Comparison of ENCODE assay signal across 13 cellular contexts in the genomic region with DNA sequence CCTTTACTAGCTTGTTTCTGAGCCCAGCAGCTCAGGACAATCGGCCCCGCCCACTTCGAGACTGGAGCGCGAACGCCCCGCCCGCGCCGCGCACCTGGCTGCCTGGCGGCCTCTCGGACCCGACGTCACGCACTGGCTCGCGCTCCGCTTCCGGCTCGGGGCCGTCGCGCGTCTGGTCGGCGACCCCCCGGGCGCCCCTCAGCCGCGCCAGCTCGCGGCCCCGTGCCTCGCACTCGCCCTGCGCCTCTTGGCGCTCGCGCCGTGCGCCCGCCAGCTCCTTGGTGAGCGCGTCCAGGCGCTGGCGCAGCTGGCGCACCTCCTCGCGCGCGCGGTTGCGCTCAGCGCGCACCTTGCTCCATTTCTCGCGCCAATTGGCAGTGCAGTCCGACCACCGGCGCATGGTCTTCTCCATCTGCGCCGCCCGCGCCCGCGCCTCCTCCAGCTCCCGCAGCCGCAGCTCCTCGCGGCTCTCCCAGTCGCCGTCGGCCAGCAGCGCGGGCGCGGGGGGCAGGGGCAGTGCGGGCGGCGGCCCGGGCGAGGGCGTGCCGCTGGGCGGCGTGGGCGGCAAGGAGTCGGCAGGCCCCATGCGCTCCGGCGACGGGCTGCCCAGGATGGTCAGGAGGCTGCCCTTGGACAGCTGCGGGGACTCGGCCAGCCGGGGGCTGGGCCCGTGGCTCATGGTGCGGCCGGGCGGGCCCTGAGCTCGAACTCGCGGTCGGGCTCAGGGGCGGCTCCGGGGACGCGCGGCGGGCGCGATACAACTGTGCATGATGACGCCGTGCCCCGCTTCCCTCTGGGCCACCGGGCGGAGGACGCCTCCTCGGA. TPM values are rescaled to one million over a fixed set of nuclear protein-coding genes. Genes with fewer than 3 reads are reported as not detected.
A peak's percentile ranks its signal among the peaks of the same experiment; 100 is the strongest.
DNase-seq lines count a peak whose midpoint lies in the region; ATAC-seq, FAIRE-seq and TF ChIP-seq lines count a peak whose summit lies in the region.
"Had no signal": no experiment of that assay in that cellular context is flagged by ENCODE, and none has a peak within 500 bp of the region (broad histone marks: within the 10 kb centered on the region; RNA-seq: fewer than 3 reads in every experiment).

No MANE protein-coding gene starts in this region.

- no TSS peak for BruUV-seq in PC-3 (replicated peaks; lab: Mats Ljungman, UMichigan)

- no peak overlapping the region for H3K56ac ChIP-seq in H1 (replicated peaks; ENCODE audit: insufficient read length, low read depth, low read length)

- CTCF ChIA-PET in H1 (lab: Charles Lee; ENCODE audit: partially characterized antibody) = interaction anchor here (0.5 to 13.9 kb wide), 12 partner anchors 8 to 266 kb away, joined by 3 to 210 read pairs (median 4); partner anchors contain the start of gene ADGRG5
- CTCF ChIA-PET in PC-3 (lab: Charles Lee) = no interaction called here

- peak overlapping the region; percentile 81; the same call in 1 of the 2 replicates for H2BK15ac ChIP-seq in H1 (ENCODE audit: low read length)

- peaks cover 13% of the 10 kb centered on the region for H3K4me1 ChIP-seq in BE2C
- peaks cover 68% of the 10 kb centered on the region for H3K4me1 ChIP-seq in HUES6 (ENCODE audit: control insufficient read depth, insufficient read depth, low read length)
- H3K4me1 ChIP-seq in H1 (replicated peaks in 1 of 4; ENCODE audit: control insufficient read depth in 3 of 4, insufficient read depth in 4 of 4, low read length in 3 of 4) = peaks cover 4 to 37% (median 26%) of the 10 kb centered on the region in 4 experiments
- peaks cover 12% of the 10 kb centered on the region for H3K4me1 ChIP-seq in PC-3 (ENCODE audit: insufficient read depth, low read length)

- H3K36me3 Mint-ChIP-seq in natural killer cell = no peaks in the 10 kb centered on the region

- FAIRE-seq in H1 (lab: Jason Lieb, UNC) = peak; percentile 55
- FAIRE-seq: bronchial epithelial cell had no signal

- no peak overlapping the region for H3K4ac ChIP-seq in H1 (replicated peaks; ENCODE audit: insufficient read length, low read depth, low read length)

- H3K18ac ChIP-seq in H1 (ENCODE audit: extremely low read depth, low read length) = peak overlapping the region; percentile 71

- no peak overlapping the region for H2BK120ac ChIP-seq in H1 (replicated peaks; ENCODE audit: low read depth, low read length)

- H3K79me1 ChIP-seq in H1 (ENCODE audit: low read depth, low read length) = peaks cover 10% of the 10 kb centered on the region

- peak overlapping the region; percentile 99 for H3K27ac Mint-ChIP-seq in natural killer cell

- H3K4me2 ChIP-seq in H1 (ENCODE audit: insufficient read depth in 1 of 2, low read depth in 2 of 2, low read length in 2 of 2) (peak overlapping the region; percentile 70 to 83), PC-3 (ENCODE audit: low read length) (no peak overlapping the region)

- peak overlapping the region; percentile 15; the same call in 1 of the 2 replicates for H2AK5ac ChIP-seq in H1 (ENCODE audit: low read depth, low read length)

- no peak overlapping the region for H2BK20ac ChIP-seq in H1 (ENCODE audit: low read length)

- POLR2A ChIA-PET in H1 (lab: Charles Lee; ENCODE audit: partially characterized antibody) (interaction anchor here (0.7 to 9.1 kb wide), 18 partner anchors 9 to 298 kb away, joined by 3 to 67 read pairs (median 4); partner anchors contain the start of genes CCDC102A, CIAPIN1, COQ9 and CX3CL1), PC-3 (lab: Charles Lee; ENCODE audit: unreplicated experiment) (no interaction called here)

- peak overlapping the region; percentile 71 for H4K91ac ChIP-seq in H1 (replicated peaks; ENCODE audit: insufficient read length, low read length)

- no peak for TF ChIP-seq RAD21 in H1 (IDR thresholded peaks at IDR 0.05 in 1 of 2, conservative IDR thresholded peaks at IDR 0.05 in 1 of 2; ENCODE audit: low read depth in 2 of 2, low read length in 2 of 2)

- peak; percentile 81 to 84 for TF ChIP-seq POLR2A in H1 (IDR thresholded peaks at IDR 0.05; ENCODE audit: control extremely low read depth in 1 of 2, low read depth in 2 of 2, low read length in 2 of 2)

- no peak overlapping the region for H3K14ac ChIP-seq in H1 (ENCODE audit: insufficient read length)

- ATAC-seq in natural killer cell (no peak), PC-3 (no peak)

- H4K8ac ChIP-seq in H1 (ENCODE audit: extremely low read depth, insufficient read depth, low read length) = peak overlapping the region; percentile 77

- DNase-seq in BE2C (peak; percentile 45), H1 (ENCODE audit: low read depth in 1 of 2, low spot score in 2 of 2) (peak in 1 of 2 experiments; percentile 94), natural killer cell (no peak), PC-3 (no peak), NCI-H524 (lab: John Stamatoyannopoulos, UW) (no peak), MG63 (no peak), NCI-H1694 treated with DMSO at 0.1 percent for 48 hours (lab: John Stamatoyannopoulos, UW) (no peak)
- DNase-seq: activated T-cell treated with anti-CD3 and anti-CD28 coated beads, Interleukin-2, amount 50 U/mL, for 48 hours; NCI-H1694; stimulated activated CD8-positive, alpha-beta memory T cell treated with anti-CD3 and anti-CD28 coated beads, Interleukin-4, amount 100 ng/mL, for 48 hours had no signal

- H3K9me2 ChIP-seq in PC-3 (replicated peaks; ENCODE audit: low read length) = no peaks in the 10 kb centered on the region

- H3K36me3 ChIP-seq in BE2C = no peaks in the 10 kb centered on the region
- H3K36me3 ChIP-seq in HUES6 (ENCODE audit: control insufficient read depth, insufficient read depth, low read length) = no peaks in the 10 kb centered on the region
- H3K36me3 ChIP-seq in H1 (ENCODE audit: control insufficient read depth in 2 of 4, insufficient read depth in 4 of 4, low read length in 3 of 4) = no peaks in the 10 kb centered on the region; a peak in 1 of 8 replicates
- H3K36me3 ChIP-seq in PC-3 (ENCODE audit: low read depth, low read length) = no peaks in the 10 kb centered on the region
- no peaks in the 10 kb centered on the region for H3K36me3 ChIP-seq in MG63

- H2BK12ac ChIP-seq in H1 (ENCODE audit: low read depth, low read length) = no peak overlapping the region; the same call in 1 of the 2 replicates

- no peaks in the 10 kb centered on the region for H3K9me3 Mint-ChIP-seq in natural killer cell

- peaks cover 6 to 20% of the 10 kb centered on the region in 2 experiments for H4K20me1 ChIP-seq in H1 (replicated peaks in 1 of 2; ENCODE audit: control insufficient read depth in 1 of 2, insufficient read depth in 2 of 2, low read length in 2 of 2)
- no peaks in the 10 kb centered on the region for H4K20me1 ChIP-seq in PC-3 (ENCODE audit: low read length)

- H3K27me3 ChIP-seq in BE2C (no peaks in the 10 kb centered on the region), HUES6 (ENCODE audit: control insufficient read depth, insufficient read depth, low read length) (peaks cover 16% of the 10 kb centered on the region), H1 (replicated peaks in 1 of 4; ENCODE audit: control insufficient read depth in 3 of 4, extremely low read depth in 1 of 4, insufficient read depth in 3 of 4, low read length in 3 of 4) (peaks cover 0 to 13% (median 4%) of the 10 kb centered on the region in 4 experiments; a peak in 4 of 7 replicates), PC-3 (ENCODE audit: low read length) (no peaks in the 10 kb centered on the region), MG63 (no peaks in the 10 kb centered on the region)

- H3K27me3 Mint-ChIP-seq in natural killer cell (ENCODE audit: low read depth in 2 of 2) = no peaks in the 10 kb centered on the region

- H3K4me3 Mint-ChIP-seq in natural killer cell = peak overlapping the region; percentile 45

- H3K23ac ChIP-seq in H1 (ENCODE audit: insufficient read length) = no peak overlapping the region

- H2AFZ ChIP-seq in H1 (ENCODE audit: low read length) = peak overlapping the region; percentile 48; the same call in 1 of the 2 replicates
- no peak overlapping the region for H2AFZ ChIP-seq in PC-3 (ENCODE audit: low read length)

- peaks cover 0 to 18% of the 10 kb centered on the region in 2 experiments; a peak in 1 of 4 replicates for H3K79me2 ChIP-seq in H1 (ENCODE audit: control insufficient read depth in 1 of 2, insufficient read depth in 2 of 2, low read length in 2 of 2)
- H3K79me2 ChIP-seq in PC-3 (ENCODE audit: low read length) = no peaks in the 10 kb centered on the region

- H4K5ac ChIP-seq in H1 (ENCODE audit: insufficient read length, low read depth, low read length) = no peak overlapping the region

- peak overlapping the region; percentile 72 for H3K9ac ChIP-seq in HUES6 (ENCODE audit: low read length)
- peak overlapping the region; percentile 61 to 83 (median 68) for H3K9ac ChIP-seq in H1 (replicated peaks in 1 of 4; ENCODE audit: extremely low read depth in 1 of 4, low read depth in 3 of 4, low read length in 3 of 4)
- H3K9ac ChIP-seq in PC-3 (ENCODE audit: low read length) = no peak overlapping the region

- H3K23me2 ChIP-seq in H1 (ENCODE audit: low read depth, low read length) = peaks cover 5% of the 10 kb centered on the region; the same call in 1 of the 2 replicates

- H3K9me3 ChIP-seq in BE2C (no peaks in the 10 kb centered on the region), HUES6 (ENCODE audit: control insufficient read depth, insufficient read depth, low read depth, low read length) (no peaks in the 10 kb centered on the region), H1 (ENCODE audit: insufficient read depth in 2 of 2, low read depth in 1 of 2, low read length in 1 of 2) (no peaks in the 10 kb centered on the region), PC-3 (ENCODE audit: low read length) (no peaks in the 10 kb centered on the region), MG63 (no peaks in the 10 kb centered on the region)

- peaks cover 46 to 47% of the 10 kb centered on the region in 2 donors for H3K4me1 Mint-ChIP-seq in natural killer cell

- no peak for TF ChIP-seq EP300 in H1 (IDR thresholded peaks at IDR 0.05; ENCODE audit: borderline replicate concordance in 1 of 2, low read depth in 2 of 2, low read length in 2 of 2)

- no peaks in the 10 kb centered on the region for H3F3A ChIP-seq in PC-3 (ENCODE audit: low read length, unreplicated experiment)

- intact Hi-C loops in natural killer cell (cut with micrococcal nuclease) = no loop called here
- intact Hi-C loops in PC-3 (cut with micrococcal nuclease) = no loop called here

- H3K4me3 ChIP-seq in BE2C (ENCODE audit: low read depth, low read length) (0 out of 2 replicates have a peak overlapping the region, but pooled peaks have one; percentile 12), HUES6 (ENCODE audit: low read depth, low read length) (peak overlapping the region; percentile 80), H1 (ENCODE audit: extremely low read depth in 1 of 4, insufficient read depth in 2 of 4, low read depth in 3 of 4, low read length in 4 of 4) (peak overlapping the region; percentile 38 to 73 (median 52)), PC-3 (ENCODE audit: low read length) (no peak overlapping the region), MG63 (no peak overlapping the region)

- no peak overlapping the region for H2BK5ac ChIP-seq in H1 (ENCODE audit: low read depth, low read length)

- TF ChIP-seq CTCF in BE2C (IDR thresholded peaks at IDR 0.05; ENCODE audit: low read depth, low read length) (no peak), H1 (IDR thresholded peaks at IDR 0.05; ENCODE audit: control extremely low read depth in 1 of 3, insufficient read depth in 1 of 3, low read depth in 1 of 3, low read length in 3 of 3) (peak in 1 of 3 experiments; percentile 0; a peak in 1 of 4 replicates), natural killer cell (IDR thresholded peaks at IDR 0.05) (no peak), PC-3 (conservative IDR thresholded peaks at IDR 0.05; ENCODE audit: low read depth, low read length) (no peak)

- H3K27ac ChIP-seq in HUES6 (ENCODE audit: low read depth, low read length) = no peak overlapping the region
- peak overlapping the region; percentile 51; the same call in 1 of the 2 replicates for H3K27ac ChIP-seq in H1 (ENCODE audit: low read depth, low read length)
- no peak overlapping the region for H3K27ac ChIP-seq in PC-3 (ENCODE audit: low read length)
- H3K27ac ChIP-seq: C4-2B had no signal

- WGBS in H1 (ENCODE audit: extremely low coverage in 1 of 2, insufficient coverage in 1 of 2, insufficient read length in 1 of 2, insufficient replicate concordance in 2 of 2, low coverage in 1 of 2, low lambda C conversion rate in 2 of 2, missing lambda C conversion rate in 1 of 2), 2 experiments = 2% methylated on average over 90 of the region's 119 CpGs; no CpG with 5 or more reads in 1 of the 2 experiments

RNA-seq across cellular contexts. Expression of gene CCDC102A, which starts 7.7 kb away (rescaled TPM):
- 12.8 TPM for polyA plus RNA-seq in BE2C (2012; ENCODE audit: insufficient read depth, insufficient read length, low read depth)
- 3.5 and 4.0 TPM in 2 replicates for total RNA-seq in H1 (2021; fragmentation: NEBNext Ultra II Directional; extraction: Animal tissue kit (Norgen Biotek cat#: 25700))
- polyA plus RNA-seq in H1 (2011; rRNA removed) = 7.5 and 10.5 TPM in 2 replicates
- polyA plus RNA-seq in H1 (2011; cell fraction: cytosol; rRNA removed) = 7.6 TPM
- 9.3 TPM for polyA plus RNA-seq in H1 (2011; cell fraction: nucleus; rRNA removed)
- polyA plus RNA-seq in H1 (2012, experiment 1 of 2) = 2.3 to 5.0 TPM (median 4.0 TPM) in 4 replicates
- polyA plus RNA-seq in H1 (2012, experiment 2 of 2) = 4.5 TPM
- 1.3 TPM for polyA plus RNA-seq in H1 (2013, experiment 1 of 2)
- 1.3 TPM for polyA plus RNA-seq in H1 (2013, experiment 2 of 2)
- 1.7 and 1.9 TPM in 2 replicates for polyA minus RNA-seq in H1 (2011; rRNA and poly(A)+ RNA removed)
- 2.7 TPM for polyA minus RNA-seq in H1 (2011; cell fraction: cytosol; rRNA and poly(A)+ RNA removed)
- 2.6 TPM for polyA minus RNA-seq in H1 (2011; cell fraction: nucleus; rRNA and poly(A)+ RNA removed)
- 10 to 100 TPM; 15.5 to 24.4 (median 17.1) TPM for total RNA-seq in natural killer cell
- 12.7 and 13.9 TPM in 2 replicates for total RNA-seq in PC-3 (2014; rRNA removed)
- 33.1 and 34.6 TPM in 2 replicates for total RNA-seq in MG63 (2014; rRNA removed; shearing (Covaris generic); ENCODE audit: low replicate concordance)

RNA-seq across cellular contexts. Expression of gene ADGRG5, which starts 13.7 kb away (rescaled TPM):
- polyA plus RNA-seq in BE2C (2012; ENCODE audit: insufficient read depth, insufficient read length, low read depth) = 0.09 TPM
- 8.6 and 10.5 TPM in 2 replicates for total RNA-seq in H1 (2021; fragmentation: NEBNext Ultra II Directional; extraction: Animal tissue kit (Norgen Biotek cat#: 25700))
- 14.8 and 16.5 TPM in 2 replicates for polyA plus RNA-seq in H1 (2011; rRNA removed)
- 6.7 TPM for polyA plus RNA-seq in H1 (2011; cell fraction: cytosol; rRNA removed)
- 17.8 TPM for polyA plus RNA-seq in H1 (2011; cell fraction: nucleus; rRNA removed)
- 7.0 to 10.8 TPM (median 8.9 TPM) in 4 replicates for polyA plus RNA-seq in H1 (2012, experiment 1 of 2)
- 10.2 TPM for polyA plus RNA-seq in H1 (2012, experiment 2 of 2)
- polyA plus RNA-seq in H1 (2013, experiment 1 of 2) = 5.0 TPM
- polyA plus RNA-seq in H1 (2013, experiment 2 of 2) = 5.4 TPM
- polyA minus RNA-seq in H1 (2011; rRNA and poly(A)+ RNA removed) = 9.6 and 11.4 TPM in 2 replicates
- polyA minus RNA-seq in H1 (2011; cell fraction: cytosol; rRNA and poly(A)+ RNA removed) = 5.7 TPM
- polyA minus RNA-seq in H1 (2011; cell fraction: nucleus; rRNA and poly(A)+ RNA removed) = 5.4 TPM
- total RNA-seq in natural killer cell = 100 to 1,000 TPM in 1 of 3 donors, 10 to 100 TPM in 2; 83.2 to 118 (median 94.5) TPM
- not detected in 2 replicates for total RNA-seq in PC-3 (2014; rRNA removed)
- total RNA-seq in MG63 (2014; rRNA removed; shearing (Covaris generic); ENCODE audit: low replicate concordance) = not detected in 2 replicates
- total RNA-seq: bronchial epithelial cell had no signal

RNA-seq across cellular contexts. Expression of gene DOK4, which starts 42.4 kb away (rescaled TPM):
- polyA plus RNA-seq in BE2C (2012; ENCODE audit: insufficient read depth, insufficient read length, low read depth) = 342 TPM
- total RNA-seq in H1 (2021; fragmentation: NEBNext Ultra II Directional; extraction: Animal tissue kit (Norgen Biotek cat#: 25700)) = 28.9 and 29.9 TPM in 2 replicates
- 24.0 and 29.5 TPM in 2 replicates for polyA plus RNA-seq in H1 (2011; rRNA removed)
- polyA plus RNA-seq in H1 (2011; cell fraction: cytosol; rRNA removed) = 30.4 TPM
- polyA plus RNA-seq in H1 (2011; cell fraction: nucleus; rRNA removed) = 46.7 TPM
- polyA plus RNA-seq in H1 (2012, experiment 1 of 2) = 20.5 to 27.4 TPM (median 25.8 TPM) in 4 replicates
- 20.5 TPM for polyA plus RNA-seq in H1 (2012, experiment 2 of 2)
- polyA plus RNA-seq in H1 (2013, experiment 1 of 2) = 13.6 TPM
- 13.6 TPM for polyA plus RNA-seq in H1 (2013, experiment 2 of 2)
- polyA minus RNA-seq in H1 (2011; rRNA and poly(A)+ RNA removed) = 24.3 and 27.0 TPM in 2 replicates
- 14.3 TPM for polyA minus RNA-seq in H1 (2011; cell fraction: cytosol; rRNA and poly(A)+ RNA removed)
- 11.3 TPM for polyA minus RNA-seq in H1 (2011; cell fraction: nucleus; rRNA and poly(A)+ RNA removed)
- total RNA-seq in natural killer cell = 1 to 10 TPM in 2 of 3 donors, under 1 TPM in 1; 0.75 to 2.5 (median 1.5) TPM
- 4.1 and 4.9 TPM in 2 replicates for total RNA-seq in PC-3 (2014; rRNA removed)
- 19.1 and 19.3 TPM in 2 replicates for total RNA-seq in MG63 (2014; rRNA removed; shearing (Covaris generic); ENCODE audit: low replicate concordance)

Comparison
In these comparisons a context has a peak if more than half of its experiments do, and no peak if none do; other contexts are left out.
1. H3K4me3 ChIP-seq: peak in BE2C (single experiment), HUES6 (single experiment) and H1 (4 of 4); none in PC-3 (single experiment) and MG63 (single experiment).